ENCODE assay signal across 11 cellular contexts in the genomic region with DNA sequence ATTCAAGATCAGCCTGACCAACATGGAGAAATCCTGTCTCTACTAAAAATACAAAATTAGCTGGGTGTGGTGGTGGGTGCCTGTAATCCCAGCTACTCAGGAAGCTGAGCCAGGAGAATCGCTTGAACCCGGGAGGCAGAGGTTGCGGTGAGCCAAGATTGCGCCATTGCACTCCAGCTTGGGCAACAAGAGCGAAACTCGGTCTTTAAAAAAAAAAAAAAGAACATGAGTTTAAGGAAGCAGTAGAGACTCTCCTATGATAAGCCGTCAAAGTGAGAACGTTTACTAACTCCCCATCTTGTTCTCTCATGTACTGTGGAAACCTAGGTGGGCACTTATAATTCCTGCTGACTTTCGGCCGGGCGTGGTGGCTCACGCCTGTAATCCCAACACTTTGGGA. TPM values are rescaled to one million over a fixed set of nuclear protein-coding genes. Genes with fewer than 3 reads are reported as not detected.
"Had no signal": no experiment of that assay in that cellular context is flagged by ENCODE, and none has a peak within 500 bp of the region (broad histone marks: within the 10 kb centered on the region; RNA-seq: fewer than 3 reads in every experiment).

No MANE protein-coding gene starts in this region.

RNA-seq across cellular contexts. Expression of gene ASGR2, which starts 6.0 kb away (rescaled TPM):
- total RNA-seq: activated CD4-positive, alpha-beta memory T cell treated with anti-CD3 and anti-CD28 coated beads for 36 hours; activated CD4-positive, alpha-beta T cell treated with anti-CD3 and anti-CD28 coated beads for 36 hours; activated CD8-positive, alpha-beta memory T cell treated with anti-CD3 and anti-CD28 coated beads, Interleukin-2, amount 10 ng/mL, durations not matched to agents 7 days and 5 days; activated T-helper 2 cell treated with anti-CD3 and anti-CD28 coated beads, Interferon-gamma antibody, Interleukin-2, Interleukin-4, amounts not matched to agents 10 μg/mL and 5 μg/mL and 100 μg/mL, durations not matched to agents 14 hours and 24 hours and 36 hours; astrocyte; bronchial epithelial cell; cerebellum; epithelial cell of proximal tubule; frontal cortex; occipital lobe had no signal

RNA-seq across cellular contexts. Expression of gene CLEC10A, which starts 40.6 kb away (rescaled TPM):
- total RNA-seq: activated CD4-positive, alpha-beta memory T cell treated with anti-CD3 and anti-CD28 coated beads for 36 hours; activated CD4-positive, alpha-beta T cell treated with anti-CD3 and anti-CD28 coated beads for 36 hours; activated CD8-positive, alpha-beta memory T cell treated with anti-CD3 and anti-CD28 coated beads, Interleukin-2, amount 10 ng/mL, durations not matched to agents 7 days and 5 days; activated T-helper 2 cell treated with anti-CD3 and anti-CD28 coated beads, Interferon-gamma antibody, Interleukin-2, Interleukin-4, amounts not matched to agents 10 μg/mL and 5 μg/mL and 100 μg/mL, durations not matched to agents 14 hours and 24 hours and 36 hours; astrocyte; bronchial epithelial cell; cerebellum; endodermal cell; epithelial cell of proximal tubule; frontal cortex; occipital lobe had no signal
